ENCODE assay signal across 21 cellular contexts in genomic region chr22:40434101-40434500, GRCh38.
DNase-seq lines count a peak whose midpoint lies in the region; ATAC-seq, FAIRE-seq and TF ChIP-seq lines count a peak whose summit lies in the region.
"Had no signal": no experiment of that assay in that cellular context is flagged by ENCODE, and none has a peak within 500 bp of the region (broad histone marks: within the 10 kb centered on the region; RNA-seq: fewer than 3 reads in every experiment).

No MANE protein-coding gene starts in this region.

- H3K27ac ChIP-seq in IMR-90 (ENCODE audit: insufficient read depth, low read length) (no peak overlapping the region), GM12878 (ENCODE audit: control insufficient read depth, insufficient read depth) (peak overlapping the region; percentile 84)
- H3K27ac ChIP-seq: foreskin keratinocyte, psoas muscle had no signal

- H3K27me3 ChIP-seq in IMR-90 (ENCODE audit: control insufficient read depth, insufficient read depth, low read length), result no peaks in the 10 kb centered on the region
- H3K27me3 ChIP-seq in GM12878 (replicated peaks in 1 of 2; ENCODE audit: control insufficient read depth in 2 of 2, insufficient read depth in 2 of 2, low read length in 1 of 2), result no peaks in the 10 kb centered on the region
- H3K27me3 ChIP-seq: foreskin keratinocyte, testis had no signal

- no peak for TF ChIP-seq POLR2A in IMR-90 (IDR thresholded peaks at IDR 0.05; ENCODE audit: low read depth, low read length)
- TF ChIP-seq POLR2A in GM12878 (IDR thresholded peaks at IDR 0.05; ENCODE audit: low read depth, low read length), result no peak

- H2AK5ac ChIP-seq in IMR-90 (ENCODE audit: low read depth, low read length), result 0 out of 2 replicates have a peak overlapping the region, but pooled peaks have one; percentile 43

- no peak overlapping the region for H2BK20ac ChIP-seq in IMR-90 (ENCODE audit: low read depth, low read length)

- H3K14ac ChIP-seq in IMR-90 (replicated peaks; ENCODE audit: low read depth, low read length), result 0 out of 2 replicates have a peak overlapping the region, but pooled peaks have one; percentile 38

- no peaks in the 10 kb centered on the region for H3K27me3 Mint-ChIP-seq in activated CD4-positive, alpha-beta T cell treated with anti-CD3 and anti-CD28 coated beads for 36 hours
- no peaks in the 10 kb centered on the region for H3K27me3 Mint-ChIP-seq in osteocyte (ENCODE audit: unreplicated experiment)
- H3K27me3 Mint-ChIP-seq: activated CD8-positive, alpha-beta T cell treated with anti-CD3 and anti-CD28 coated beads for 36 hours had no signal

- H3K36me3 Mint-ChIP-seq in activated CD4-positive, alpha-beta T cell treated with anti-CD3 and anti-CD28 coated beads for 36 hours (ENCODE audit: low read depth), result peaks cover 16% of the 10 kb centered on the region
- H3K36me3 Mint-ChIP-seq in osteocyte (ENCODE audit: unreplicated experiment), result peaks cover 21% of the 10 kb centered on the region

- no peaks in the 10 kb centered on the region for H3K9me3 Mint-ChIP-seq in activated CD4-positive, alpha-beta T cell treated with anti-CD3 and anti-CD28 coated beads for 36 hours (ENCODE audit: low read depth)
- no peaks in the 10 kb centered on the region for H3K9me3 Mint-ChIP-seq in osteocyte (ENCODE audit: unreplicated experiment)
- H3K9me3 Mint-ChIP-seq: activated CD8-positive, alpha-beta T cell treated with anti-CD3 and anti-CD28 coated beads for 36 hours; activated T-cell treated with anti-CD3 and anti-CD28 coated beads, Interleukin-2, amount 50 U/mL, for 72 hours; nephron progenitor cell had no signal

- H2BK5ac ChIP-seq in IMR-90 (ENCODE audit: low read depth, low read length, poor library complexity, severe bottlenecking), result no peak overlapping the region

- peaks cover 24% of the 10 kb centered on the region for H3K4me1 ChIP-seq in IMR-90 (ENCODE audit: control insufficient read depth, insufficient read depth, low read length)
- peaks cover 56% of the 10 kb centered on the region for H3K4me1 ChIP-seq in GM12878 (ENCODE audit: control insufficient read depth, insufficient read depth, low read length)
- H3K4me1 ChIP-seq: foreskin keratinocyte had no signal

- RAD21 ChIA-PET in GM12878 (lab: Charles Lee; ENCODE audit: unreplicated experiment), result interaction anchor here (0.6 to 3.5 kb wide), 5 partner anchors 40 to 465 kb away, joined by 3 to 121 read pairs (median 4); no protein-coding TSS in a partner anchor

- CTCF ChIA-PET in activated CD4-positive, alpha-beta T cell treated with anti-CD3 and anti-CD28 coated beads for 36 hours (lab: Charles Lee), result interaction anchor here (0.9 to 6.8 kb wide), 5 partner anchors 18 to 210 kb away, joined by 3 to 79 read pairs (median 3); no protein-coding TSS in a partner anchor
- CTCF ChIA-PET in IMR-90 (lab: Yijun Ruan, JAX) (no interaction called here), GM12878 (lab: Yijun Ruan, JAX) (interaction anchor here (0.9 to 10.9 kb wide), 5 partner anchors 19 to 212 kb away, joined by 3 to 202 read pairs (median 4); partner anchors contain the start of gene MRTFA)

- H3K56ac ChIP-seq in IMR-90 (ENCODE audit: extremely low read depth, insufficient read depth, low read length), result no peak overlapping the region

- peaks cover 40 to 85% of the 10 kb centered on the region in 2 experiments for H3K79me1 ChIP-seq in IMR-90 (ENCODE audit: low read depth in 1 of 2, low read length in 2 of 2)

- H3K4me1 Mint-ChIP-seq in activated CD4-positive, alpha-beta T cell treated with anti-CD3 and anti-CD28 coated beads for 36 hours, result peaks cover 41% of the 10 kb centered on the region
- peaks cover 27% of the 10 kb centered on the region for H3K4me1 Mint-ChIP-seq in osteocyte (ENCODE audit: unreplicated experiment)

- in situ Hi-C loops in IMR-90 (cut with MboI; ENCODE audit: low sequenced_read_pairs) (loop anchor here (5.0 to 25.0 kb wide), 2 partner anchors 208 to 453 kb away; no protein-coding TSS in a partner anchor), GM12878 (cut with MboI) (loop anchor here (5.0 kb wide), 1 partner anchor 208 kb away; no protein-coding TSS in a partner anchor)

- dilution Hi-C loops in IMR-90 (cut with HindIII; ENCODE audit: low sequenced_read_pairs, unreplicated experiment), result no loop called here

- DNase-seq in activated CD4-positive, alpha-beta T cell treated with anti-CD3 and anti-CD28 coated beads for 36 hours, result no peak
- no peak for DNase-seq in activated CD4-positive, alpha-beta T cell treated with anti-CD3 and anti-CD28 coated beads, Interleukin-2, amount 50 U/mL, for 4 hours
- DNase-seq in IMR-90 (peak; percentile 28), GM12878 (ENCODE audit: low read depth, low spot score) (no peak), osteocyte (ENCODE audit: extremely low spot score, unreplicated experiment) (no peak), cortex of kidney (lab: John Stamatoyannopoulos, UW) (no peak)
- DNase-seq: 8988T; activated CD8-positive, alpha-beta T cell treated with anti-CD3 and anti-CD28 coated beads for 36 hours; activated T-cell treated with anti-CD3 and anti-CD28 coated beads, Interleukin-2, amount 50 U/mL, for 72 hours; C1 segment of cervical spinal cord; foreskin keratinocyte; NCI-H2029; NCI-H446 treated with DMSO at 0.1 percent for 48 hours; nephron progenitor cell; psoas muscle; RPMI8226; stimulated activated CD4-positive, alpha-beta T cell treated with anti-CD3 and anti-CD28 coated beads, Interleukin-4, amount 100 ng/mL, for 4 hours; testis had no signal

- peaks cover 20% of the 10 kb centered on the region for H4K20me1 ChIP-seq in IMR-90 (ENCODE audit: insufficient read depth, low read length)
- H4K20me1 ChIP-seq in GM12878 (ENCODE audit: control insufficient read depth, insufficient read depth), result no peaks in the 10 kb centered on the region

- peak overlapping the region in 1 of 2 experiments; percentile 47; a peak in 2 of 4 replicates for H4K8ac ChIP-seq in IMR-90 (ENCODE audit: low read depth in 2 of 2, low read length in 2 of 2)

- no peaks in the 10 kb centered on the region for H3K9me3 ChIP-seq in IMR-90 (ENCODE audit: control insufficient read depth, insufficient read depth, low read length)
- no peaks in the 10 kb centered on the region for H3K9me3 ChIP-seq in GM12878 (replicated peaks; ENCODE audit: control insufficient read depth, insufficient read depth, low read length)
- H3K9me3 ChIP-seq: psoas muscle, testis had no signal

- peaks cover 48% of the 10 kb centered on the region for H3K79me2 ChIP-seq in GM12878 (ENCODE audit: control insufficient read depth, insufficient read depth, low read length)

- H3K36me3 ChIP-seq in IMR-90 (ENCODE audit: control insufficient read depth, insufficient read depth, low read length) (peaks cover 23% of the 10 kb centered on the region), GM12878 (ENCODE audit: control insufficient read depth in 2 of 2, insufficient read depth in 2 of 2, low read length in 1 of 2) (peaks cover 20 to 35% of the 10 kb centered on the region in 2 experiments)

- H3K27ac Mint-ChIP-seq in activated CD4-positive, alpha-beta T cell treated with anti-CD3 and anti-CD28 coated beads for 36 hours, result peak overlapping the region; percentile 19
- H3K27ac Mint-ChIP-seq in osteocyte (ENCODE audit: unreplicated experiment), result peak overlapping the region; percentile 31
- H3K27ac Mint-ChIP-seq: activated CD8-positive, alpha-beta T cell treated with anti-CD3 and anti-CD28 coated beads for 36 hours; activated T-cell treated with anti-CD3 and anti-CD28 coated beads, Interleukin-2, amount 50 U/mL, for 72 hours; nephron progenitor cell had no signal

- no peak for TF ChIP-seq CTCF in IMR-90 (conservative IDR thresholded peaks at IDR 0.05; ENCODE audit: low read depth, low read length)
- no peak for TF ChIP-seq CTCF in GM12878 (IDR thresholded peaks at IDR 0.05 in 2 of 3, conservative IDR thresholded peaks at IDR 0.05 in 1 of 3; ENCODE audit: control insufficient read depth in 2 of 3, extremely low read depth in 1 of 3, insufficient read depth in 1 of 3, low read depth in 3 of 3, low read length in 3 of 3)
- TF ChIP-seq CTCF in osteocyte (IDR thresholded peaks at IDR 0.05), result no peak

- H3K4me3 ChIP-seq in IMR-90 (ENCODE audit: insufficient read depth, low read depth, low read length) (no peak overlapping the region), GM12878 (no peak overlapping the region)
- H3K4me3 ChIP-seq: psoas muscle, smooth muscle cell, testis had no signal

- H2BK15ac ChIP-seq in IMR-90 (ENCODE audit: low read depth, low read length), result no peak overlapping the region

- no peak overlapping the region for H3K4ac ChIP-seq in IMR-90 (ENCODE audit: low read depth, low read length)

- H3K4me2 ChIP-seq in IMR-90 (ENCODE audit: low read depth, low read length) (no peak overlapping the region), GM12878 (ENCODE audit: control insufficient read depth, insufficient read depth) (peak overlapping the region; percentile 11; the same call in 1 of the 2 replicates)
- H3K4me2 ChIP-seq: smooth muscle cell had no signal

- BruUV-seq in IMR-90 (replicated peaks; lab: Mats Ljungman, UMichigan) (no TSS peak), GM12878 (replicated peaks; lab: Mats Ljungman, UMichigan) (no TSS peak)

- no peak overlapping the region for H3K23ac ChIP-seq in IMR-90 (ENCODE audit: low read depth, low read length)

- WGBS in IMR-90 (ENCODE audit: extremely low coverage in 2 of 2, insufficient read length in 1 of 2), 2 experiments, result no CpG with 5 or more reads among the region's 3 CpGs
- 78% methylated on average over 3 of the region's 3 CpGs for WGBS in GM12878 (ENCODE audit: insufficient coverage, insufficient replicate concordance, low lambda C conversion rate, missing lambda C conversion rate)

- H3K4me3 Mint-ChIP-seq in activated CD4-positive, alpha-beta T cell treated with anti-CD3 and anti-CD28 coated beads for 36 hours, result no peak overlapping the region
- no peak overlapping the region for H3K4me3 Mint-ChIP-seq in osteocyte (ENCODE audit: unreplicated experiment)
- H3K4me3 Mint-ChIP-seq: activated CD8-positive, alpha-beta T cell treated with anti-CD3 and anti-CD28 coated beads for 36 hours; activated T-cell treated with anti-CD3 and anti-CD28 coated beads, Interleukin-2, amount 50 U/mL, for 72 hours; nephron progenitor cell had no signal

- TF ChIP-seq RAD21 in IMR-90 (IDR thresholded peaks at IDR 0.05; ENCODE audit: low read length), result no peak
- TF ChIP-seq RAD21 in GM12878 (IDR thresholded peaks at IDR 0.05; ENCODE audit: insufficient read depth, low read depth, low read length), result no peak

- SMC1A ChIA-PET in GM12878 (lab: Charles Lee; ENCODE audit: uncharacterized antibody, unreplicated experiment), result interaction anchor here (0.6 to 8.1 kb wide), 10 partner anchors 15 to 212 kb away, joined by 3 to 141 read pairs (median 4); no protein-coding TSS in a partner anchor

- H2AFZ ChIP-seq in IMR-90 (replicated peaks; ENCODE audit: low read length, poor library complexity), result no peak overlapping the region
- H2AFZ ChIP-seq in GM12878 (ENCODE audit: control insufficient read depth, low read depth, low read length), result no peak overlapping the region

- ATAC-seq in activated CD4-positive, alpha-beta T cell treated with anti-CD3 and anti-CD28 coated beads for 36 hours, result no peak
- ATAC-seq in IMR-90 (ENCODE audit: low read depth), result no peak
- ATAC-seq in GM12878, result no peak
- ATAC-seq in HG03342 (IDR thresholded peaks at IDR 0.05; ENCODE audit: unreplicated experiment), result no peak
- ATAC-seq in GM18868 (IDR thresholded peaks at IDR 0.05; ENCODE audit: unreplicated experiment), result no peak
- ATAC-seq: activated CD8-positive, alpha-beta T cell treated with anti-CD3 and anti-CD28 coated beads for 36 hours; activated T-cell treated with anti-CD3 and anti-CD28 coated beads, Interleukin-2, amount 50 U/mL, for 72 hours; foreskin keratinocyte; psoas muscle had no signal

- FAIRE-seq in GM12878 (lab: Jason Lieb, UNC), result no peak

- H3K9ac ChIP-seq in IMR-90 (ENCODE audit: low read depth, low read length) (no peak overlapping the region), GM12878 (ENCODE audit: control insufficient read depth, insufficient read depth, low read length) (no peak overlapping the region)

- peaks cover 23% of the 10 kb centered on the region for H3K9me1 ChIP-seq in IMR-90 (ENCODE audit: insufficient read depth, low read length)

- H2BK120ac ChIP-seq in IMR-90 (ENCODE audit: low read depth, low read length), result no peak overlapping the region; the same call in 1 of the 2 replicates

- no peak for TF ChIP-seq EP300 in GM12878 (IDR thresholded peaks at IDR 0.05; ENCODE audit: borderline replicate concordance in 1 of 2, control insufficient read depth in 1 of 2, low read depth in 2 of 2, low read length in 2 of 2)

- POLR2A ChIA-PET in activated CD4-positive, alpha-beta T cell treated with anti-CD3 and anti-CD28 coated beads for 36 hours (lab: Charles Lee), result no interaction called here
- POLR2A ChIA-PET in IMR-90 (lab: Charles Lee; ENCODE audit: unreplicated experiment), result no interaction called here
- POLR2A ChIA-PET in GM12878 (lab: Charles Lee), result interaction anchor here (0.7 to 1.0 kb wide), 3 partner anchors 19 to 246 kb away, joined by 3 read pairs; no protein-coding TSS in a partner anchor

- no peak overlapping the region for H3K18ac ChIP-seq in IMR-90 (ENCODE audit: low read depth, low read length)

- 0 out of 2 replicates have a peak overlapping the region, but pooled peaks have one; percentile 32 for H4K5ac ChIP-seq in IMR-90 (ENCODE audit: low read depth, low read length)

- intact Hi-C loops in activated CD4-positive, alpha-beta T cell treated with anti-CD3 and anti-CD28 coated beads for 36 hours (cut with DNase I, micrococcal nuclease), result no loop called here
- intact Hi-C loops in IMR-90 (cut with micrococcal nuclease) (no loop called here), GM12878 (cut with micrococcal nuclease; ENCODE audit: unreplicated experiment) (loop anchor here (10.0 kb wide), 1 partner anchor 461 kb away; no protein-coding TSS in a partner anchor)

- H4K91ac ChIP-seq in IMR-90 (ENCODE audit: insufficient read depth, low read depth, low read length), result no peak overlapping the region

- no peak overlapping the region for H2AK9ac ChIP-seq in IMR-90 (replicated peaks; ENCODE audit: low read depth, low read length, poor library complexity)
